Comparison of ENCODE assay signal across 9 cellular contexts in the genomic region with DNA sequence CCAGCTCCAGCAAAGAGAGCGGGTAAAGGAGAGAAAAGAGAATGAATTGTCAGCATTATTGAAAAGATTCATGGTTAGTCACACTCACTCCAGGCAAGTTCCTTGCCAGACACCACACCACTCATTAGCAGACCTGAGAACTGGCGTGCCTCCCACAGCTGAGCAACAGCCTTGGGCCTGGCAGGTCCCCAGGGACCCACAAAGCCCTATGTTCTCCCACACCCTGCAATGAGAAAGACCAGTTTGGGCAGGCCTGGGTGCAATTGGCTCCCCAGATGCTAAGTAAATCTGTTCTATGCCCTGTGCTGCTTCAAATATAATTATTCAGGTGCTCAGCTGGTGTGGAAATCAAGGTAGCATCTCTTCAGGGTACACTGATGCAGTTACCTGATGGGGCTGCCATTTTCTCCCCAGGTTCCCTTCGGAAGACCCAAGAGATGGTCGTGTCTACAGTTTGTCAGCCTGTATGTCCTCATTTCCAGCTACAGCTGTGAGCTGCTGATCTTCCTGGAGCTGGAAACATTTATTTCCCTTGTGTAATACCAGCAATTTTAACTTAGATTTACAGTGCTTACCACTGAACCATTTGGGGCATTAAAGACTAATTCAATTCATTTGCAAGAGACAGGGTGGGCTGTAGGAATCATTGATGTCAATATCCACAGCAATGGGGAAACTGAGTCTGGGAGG.
DNase-seq lines count a peak whose midpoint lies in the region; ATAC-seq and TF ChIP-seq lines count a peak whose summit lies in the region.
"Had no signal": no experiment of that assay in that cellular context is flagged by ENCODE, and none has a peak within 500 bp of the region (broad histone marks: within the 10 kb centered on the region; RNA-seq: fewer than 3 reads in every experiment).

No MANE protein-coding gene starts in this region.

- CTCF ChIA-PET in A673 (lab: Charles Lee): interaction anchor here (0.8 kb wide), 1 partner anchor 9 kb away, joined by 5 read pairs; no protein-coding TSS in a partner anchor

- intact Hi-C loops in A673 (cut with micrococcal nuclease; ENCODE audit: unreplicated experiment) (loop anchor here (5.0 kb wide), 3 partner anchors 118 to 607 kb away; partner anchors contain the start of gene FOXO1), heart right ventricle (cut with DNase I) (loop anchor here in 3 of 10 donors (10.0 kb wide), 3 partner anchors 116 to 494 kb away; no protein-coding TSS in a partner anchor), natural killer cell (cut with micrococcal nuclease) (no loop called here)

- no peaks in the 10 kb centered on the region for H3K36me3 Mint-ChIP-seq in natural killer cell

- H3K27ac ChIP-seq in A673 (ENCODE audit: low read depth, low read length, poor library complexity, severe bottlenecking) (no peak overlapping the region), heart right ventricle (peak overlapping the region in 1 of 10 donors; percentile 3)
- H3K27ac ChIP-seq: adrenal gland had no signal

- POLR2A ChIA-PET in A673 (lab: Charles Lee; ENCODE audit: low non-redundant PET): no interaction called here

- no peak for TF ChIP-seq CTCF in A673 (conservative IDR thresholded peaks at IDR 0.05; ENCODE audit: low read depth, low read length)
- TF ChIP-seq CTCF in heart right ventricle (IDR thresholded peaks at IDR 0.05): no peak
- TF ChIP-seq CTCF in natural killer cell (IDR thresholded peaks at IDR 0.05): no peak

- H3K9me3 Mint-ChIP-seq in natural killer cell: no peaks in the 10 kb centered on the region

- H3K36me3 ChIP-seq in A673 (ENCODE audit: insufficient read depth, low read length, poor library complexity, severe bottlenecking) (no peaks in the 10 kb centered on the region), heart right ventricle (no peaks in the 10 kb centered on the region)
- H3K36me3 ChIP-seq: adrenal gland had no signal

- no peak overlapping the region for H3K4me3 Mint-ChIP-seq in natural killer cell

- WGBS in heart right ventricle, 2 donors: 67 to 76% methylated on average over 4 of the region's 4 CpGs

- no peaks in the 10 kb centered on the region for H3K27me3 ChIP-seq in A673 (replicated peaks; ENCODE audit: insufficient read depth, low read depth, low read length, poor library complexity)
- no peaks in the 10 kb centered on the region for H3K27me3 ChIP-seq in heart right ventricle
- H3K27me3 ChIP-seq: adrenal gland had no signal

- BruUV-seq in A673 (replicated peaks; lab: Mats Ljungman, UMichigan): no TSS peak

- H3K4me3 ChIP-seq in A673 (ENCODE audit: low read depth, low read length, poor library complexity, severe bottlenecking): no peak overlapping the region
- H3K4me3 ChIP-seq in heart right ventricle: no peak overlapping the region
- H3K4me3 ChIP-seq: adrenal gland had no signal

- H3K4me1 ChIP-seq in A673 (ENCODE audit: insufficient read depth, low read length, poor library complexity, severe bottlenecking) (peaks cover 50% of the 10 kb centered on the region), heart right ventricle (peaks cover 0 to 27% (median 0%) of the 10 kb centered on the region in 9 donors)
- H3K4me1 ChIP-seq: adrenal gland had no signal

- H3K9me3 ChIP-seq in A673 (ENCODE audit: low read depth, low read length, poor library complexity, severe bottlenecking): no peaks in the 10 kb centered on the region
- no peaks in the 10 kb centered on the region for H3K9me3 ChIP-seq in heart right ventricle
- H3K9me3 ChIP-seq: adrenal gland had no signal

- H3K4me1 Mint-ChIP-seq in natural killer cell: no peaks in the 10 kb centered on the region

- DNase-seq in A673 (ENCODE audit: low spot score) (peak; percentile 87), RPMI8226 (peak; percentile 60), heart right ventricle (peak in 1 of 2 donors; percentile 22), inferior parietal cortex (ENCODE audit: extremely low spot score) (no peak), natural killer cell (no peak)
- DNase-seq in stimulated activated naive CD8-positive, alpha-beta T cell treated with anti-CD3 and anti-CD28 coated beads, Interleukin-15, Interleukin-2, amounts not matched to agents 100 U/mL and 50 U/mL, for 24 hours: peak; percentile 54

- peaks cover 7 to 9% of the 10 kb centered on the region in 2 donors for H3K27me3 Mint-ChIP-seq in natural killer cell (ENCODE audit: low read depth in 2 of 2)

- peak; percentile 85 for ATAC-seq in GM18520 (IDR thresholded peaks at IDR 0.05; ENCODE audit: unreplicated experiment)
- peak; percentile 75 for ATAC-seq in HG03060 (IDR thresholded peaks at IDR 0.05; ENCODE audit: low read depth, unreplicated experiment)
- peak in 7 of 8 donors; percentile 6 to 78 (median 51) for ATAC-seq in heart right ventricle
- peak; percentile 96 for ATAC-seq in stimulated activated naive CD8-positive, alpha-beta T cell treated with anti-CD3 and anti-CD28 coated beads, Interleukin-15, Interleukin-2, amounts not matched to agents 100 U/mL and 50 U/mL, for 24 hours
- no peak for ATAC-seq in natural killer cell

- no peak overlapping the region for H3K27ac Mint-ChIP-seq in natural killer cell

Comparison
In these comparisons a context has a peak if more than half of its experiments do, and no peak if none do; other contexts are left out.
1. DNase-seq: peak in A673 (single experiment), RPMI8226 (single experiment) and stimulated activated naive CD8-positive, alpha-beta T cell treated with anti-CD3 and anti-CD28 coated beads, Interleukin-15, Interleukin-2, amounts not matched to agents 100 U/mL and 50 U/mL, for 24 hours (single experiment); none in inferior parietal cortex (single experiment) and natural killer cell (single experiment).
2. ATAC-seq: peak in GM18520 (single experiment), HG03060 (single experiment), heart right ventricle (7 of 8) and stimulated activated naive CD8-positive, alpha-beta T cell treated with anti-CD3 and anti-CD28 coated beads, Interleukin-15, Interleukin-2, amounts not matched to agents 100 U/mL and 50 U/mL, for 24 hours (single experiment); none in natural killer cell (0 of 3).